In genomic region chr3:29764603-29765254, GRCh38 we compare ENCODE assay signal across 8 cellular contexts.
DNase-seq lines count a peak whose midpoint lies in the region; ATAC-seq and TF ChIP-seq lines count a peak whose summit lies in the region.

No MANE protein-coding gene starts in this region.

- no peaks in the 10 kb centered on the region for H3K9me3 Mint-ChIP-seq in activated T-helper 2 cell treated with anti-CD3 and anti-CD28 coated beads, Interferon-gamma antibody, Interleukin-2, Interleukin-4, amounts not matched to agents 10 μg/mL and 5 μg/mL and 100 μg/mL, durations not matched to agents 14 hours and 24 hours and 36 hours

- no peaks in the 10 kb centered on the region for H3K36me3 Mint-ChIP-seq in activated T-helper 2 cell treated with anti-CD3 and anti-CD28 coated beads, Interferon-gamma antibody, Interleukin-2, Interleukin-4, amounts not matched to agents 10 μg/mL and 5 μg/mL and 100 μg/mL, durations not matched to agents 14 hours and 24 hours and 36 hours (ENCODE audit: low read depth)

- H3K27ac ChIP-seq in 22Rv1: no peak overlapping the region

- H3K4me1 Mint-ChIP-seq in activated T-helper 2 cell treated with anti-CD3 and anti-CD28 coated beads, Interferon-gamma antibody, Interleukin-2, Interleukin-4, amounts not matched to agents 10 μg/mL and 5 μg/mL and 100 μg/mL, durations not matched to agents 14 hours and 24 hours and 36 hours (ENCODE audit: low read depth): no peaks in the 10 kb centered on the region

- intact Hi-C loops in activated T-helper 2 cell treated with anti-CD3 and anti-CD28 coated beads, Interferon-gamma antibody, Interleukin-2, Interleukin-4, amounts not matched to agents 10 μg/mL and 5 μg/mL and 100 μg/mL, durations not matched to agents 14 hours and 24 hours and 36 hours (cut with micrococcal nuclease): no loop called here

- H3K27me3 Mint-ChIP-seq in activated T-helper 2 cell treated with anti-CD3 and anti-CD28 coated beads, Interferon-gamma antibody, Interleukin-2, Interleukin-4, amounts not matched to agents 10 μg/mL and 5 μg/mL and 100 μg/mL, durations not matched to agents 14 hours and 24 hours and 36 hours (ENCODE audit: low read depth): peaks cover 2% of the 10 kb centered on the region

- no peak overlapping the region for H3K4me3 Mint-ChIP-seq in activated T-helper 2 cell treated with anti-CD3 and anti-CD28 coated beads, Interferon-gamma antibody, Interleukin-2, Interleukin-4, amounts not matched to agents 10 μg/mL and 5 μg/mL and 100 μg/mL, durations not matched to agents 14 hours and 24 hours and 36 hours (ENCODE audit: low read depth)

- ATAC-seq in HG02884 (IDR thresholded peaks at IDR 0.05; ENCODE audit: unreplicated experiment): peak; percentile 53
- no peak for ATAC-seq in activated CD4-positive, CD25-positive, alpha-beta regulatory T cell treated with anti-CD3 and anti-CD28 coated beads, Interleukin-2, amount 50 U/mL, for 24 hours
- no peak for ATAC-seq in GM19455 (IDR thresholded peaks at IDR 0.05; ENCODE audit: unreplicated experiment)

- TF ChIP-seq CTCF in 22Rv1 (IDR thresholded peaks at IDR 0.05): peak; percentile 55

- DNase-seq in SW480 (ENCODE audit: low spot score) (peak; percentile 7), iris pigment epithelial cell (ENCODE audit: low read depth) (peak; percentile 92), UCSD-AML1 (lab: John Stamatoyannopoulos, UW; ENCODE audit: unreplicated experiment) (no peak)
- no peak for DNase-seq in activated T-helper 2 cell treated with anti-CD3 and anti-CD28 coated beads, Interferon-gamma antibody, Interleukin-2, Interleukin-4, amounts not matched to agents 10 μg/mL and 5 μg/mL and 100 μg/mL, durations not matched to agents 14 hours and 24 hours and 36 hours (ENCODE audit: low spot score)

- H3K27ac Mint-ChIP-seq in activated T-helper 2 cell treated with anti-CD3 and anti-CD28 coated beads, Interferon-gamma antibody, Interleukin-2, Interleukin-4, amounts not matched to agents 10 μg/mL and 5 μg/mL and 100 μg/mL, durations not matched to agents 14 hours and 24 hours and 36 hours: no peak overlapping the region

Comparison
In these comparisons a context has a peak if more than half of its experiments do, and no peak if none do; other contexts are left out.
1. DNase-seq: peak in SW480 (single experiment) and iris pigment epithelial cell (single experiment); none in activated T-helper 2 cell treated with anti-CD3 and anti-CD28 coated beads, Interferon-gamma antibody, Interleukin-2, Interleukin-4, amounts not matched to agents 10 μg/mL and 5 μg/mL and 100 μg/mL, durations not matched to agents 14 hours and 24 hours and 36 hours (single experiment) and UCSD-AML1 (single experiment).